In genomic region chr18:12595571-12596255, GRCh38 we compare ENCODE assay signal across 1 cellular context.
TF ChIP-seq lines count a peak whose summit lies in the region.

No MANE protein-coding gene starts in this region.

TF ChIP-seq in HepG2, 621 proteins besides CTCF, POLR2A, EP300 and RAD21 (continued from another document and continues in another):
- TF ChIP-seq NR2C2 (CRISPR knock-in tag; IDR thresholded peaks at IDR 0.05; ENCODE audit: borderline replicate concordance) = no peak; the same call in 1 of the 2 replicates
- TF ChIP-seq ZNF761 (CRISPR knock-in tag; conservative IDR thresholded peaks at IDR 0.05) = no peak
- TF ChIP-seq ZNF124 (CRISPR knock-in tag; IDR thresholded peaks at IDR 0.05) = no peak
- TF ChIP-seq REXO4 (CRISPR knock-in tag; IDR thresholded peaks at IDR 0.05; ENCODE audit: borderline replicate concordance) = no peak
- TF ChIP-seq ZNF251 (CRISPR knock-in tag; IDR thresholded peaks at IDR 0.05) = no peak
- TF ChIP-seq ZFP91 (CRISPR knock-in tag; IDR thresholded peaks at IDR 0.05; ENCODE audit: borderline replicate concordance) = no peak
- no peak for TF ChIP-seq ZFP41 (CRISPR knock-in tag; IDR thresholded peaks at IDR 0.05; ENCODE audit: borderline replicate concordance)
- peak; percentile 67; the same call in 1 of the 2 replicates for TF ChIP-seq SOX13 (IDR thresholded peaks at IDR 0.05)
- peak in 1 of 2 experiments; percentile 98; a peak in 2 of 4 replicates for TF ChIP-seq SOX13 (CRISPR knock-in tag; conservative IDR thresholded peaks at IDR 0.05 in 1 of 2, IDR thresholded peaks at IDR 0.05 in 1 of 2)
- TF ChIP-seq ZNF784 (CRISPR knock-in tag; IDR thresholded peaks at IDR 0.05; ENCODE audit: borderline replicate concordance) = no peak
- TF ChIP-seq ZBTB49 (CRISPR knock-in tag; IDR thresholded peaks at IDR 0.05; ENCODE audit: borderline replicate concordance) = no peak
- no peak for TF ChIP-seq MATR3 (CRISPR knock-in tag; IDR thresholded peaks at IDR 0.05)
- no peak for TF ChIP-seq USF2 (IDR thresholded peaks at IDR 0.05; ENCODE audit: low read depth, low read length)
- no peak for TF ChIP-seq USF2 (CRISPR knock-in tag; IDR thresholded peaks at IDR 0.05; ENCODE audit: borderline replicate concordance)
- TF ChIP-seq HOXA3 (CRISPR knock-in tag; IDR thresholded peaks at IDR 0.05) = no peak
- TF ChIP-seq, protein P1, sequence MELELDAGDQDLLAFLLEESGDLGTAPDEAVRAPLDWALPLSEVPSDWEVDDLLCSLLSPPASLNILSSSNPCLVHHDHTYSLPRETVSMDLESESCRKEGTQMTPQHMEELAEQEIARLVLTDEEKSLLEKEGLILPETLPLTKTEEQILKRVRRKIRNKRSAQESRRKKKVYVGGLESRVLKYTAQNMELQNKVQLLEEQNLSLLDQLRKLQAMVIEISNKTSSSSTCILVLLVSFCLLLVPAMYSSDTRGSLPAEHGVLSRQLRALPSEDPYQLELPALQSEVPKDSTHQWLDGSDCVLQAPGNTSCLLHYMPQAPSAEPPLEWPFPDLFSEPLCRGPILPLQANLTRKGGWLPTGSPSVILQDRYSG (CRISPR knock-in tag; IDR thresholded peaks at IDR 0.05) = no peak
- no peak for TF ChIP-seq ZNF367 (CRISPR knock-in tag; IDR thresholded peaks at IDR 0.05; ENCODE audit: borderline replicate concordance)
- TF ChIP-seq, protein P2, sequence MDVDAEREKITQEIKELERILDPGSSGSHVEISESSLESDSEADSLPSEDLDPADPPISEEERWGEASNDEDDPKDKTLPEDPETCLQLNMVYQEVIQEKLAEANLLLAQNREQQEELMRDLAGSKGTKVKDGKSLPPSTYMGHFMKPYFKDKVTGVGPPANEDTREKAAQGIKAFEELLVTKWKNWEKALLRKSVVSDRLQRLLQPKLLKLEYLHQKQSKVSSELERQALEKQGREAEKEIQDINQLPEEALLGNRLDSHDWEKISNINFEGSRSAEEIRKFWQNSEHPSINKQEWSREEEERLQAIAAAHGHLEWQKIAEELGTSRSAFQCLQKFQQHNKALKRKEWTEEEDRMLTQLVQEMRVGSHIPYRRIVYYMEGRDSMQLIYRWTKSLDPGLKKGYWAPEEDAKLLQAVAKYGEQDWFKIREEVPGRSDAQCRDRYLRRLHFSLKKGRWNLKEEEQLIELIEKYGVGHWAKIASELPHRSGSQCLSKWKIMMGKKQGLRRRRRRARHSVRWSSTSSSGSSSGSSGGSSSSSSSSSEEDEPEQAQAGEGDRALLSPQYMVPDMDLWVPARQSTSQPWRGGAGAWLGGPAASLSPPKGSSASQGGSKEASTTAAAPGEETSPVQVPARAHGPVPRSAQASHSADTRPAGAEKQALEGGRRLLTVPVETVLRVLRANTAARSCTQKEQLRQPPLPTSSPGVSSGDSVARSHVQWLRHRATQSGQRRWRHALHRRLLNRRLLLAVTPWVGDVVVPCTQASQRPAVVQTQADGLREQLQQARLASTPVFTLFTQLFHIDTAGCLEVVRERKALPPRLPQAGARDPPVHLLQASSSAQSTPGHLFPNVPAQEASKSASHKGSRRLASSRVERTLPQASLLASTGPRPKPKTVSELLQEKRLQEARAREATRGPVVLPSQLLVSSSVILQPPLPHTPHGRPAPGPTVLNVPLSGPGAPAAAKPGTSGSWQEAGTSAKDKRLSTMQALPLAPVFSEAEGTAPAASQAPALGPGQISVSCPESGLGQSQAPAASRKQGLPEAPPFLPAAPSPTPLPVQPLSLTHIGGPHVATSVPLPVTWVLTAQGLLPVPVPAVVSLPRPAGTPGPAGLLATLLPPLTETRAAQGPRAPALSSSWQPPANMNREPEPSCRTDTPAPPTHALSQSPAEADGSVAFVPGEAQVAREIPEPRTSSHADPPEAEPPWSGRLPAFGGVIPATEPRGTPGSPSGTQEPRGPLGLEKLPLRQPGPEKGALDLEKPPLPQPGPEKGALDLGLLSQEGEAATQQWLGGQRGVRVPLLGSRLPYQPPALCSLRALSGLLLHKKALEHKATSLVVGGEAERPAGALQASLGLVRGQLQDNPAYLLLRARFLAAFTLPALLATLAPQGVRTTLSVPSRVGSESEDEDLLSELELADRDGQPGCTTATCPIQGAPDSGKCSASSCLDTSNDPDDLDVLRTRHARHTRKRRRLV (CRISPR knock-in tag; IDR thresholded peaks at IDR 0.05) = no peak
- TF ChIP-seq JUNB (CRISPR knock-in tag; IDR thresholded peaks at IDR 0.05; ENCODE audit: borderline replicate concordance) = no peak
- TF ChIP-seq, protein P3, sequence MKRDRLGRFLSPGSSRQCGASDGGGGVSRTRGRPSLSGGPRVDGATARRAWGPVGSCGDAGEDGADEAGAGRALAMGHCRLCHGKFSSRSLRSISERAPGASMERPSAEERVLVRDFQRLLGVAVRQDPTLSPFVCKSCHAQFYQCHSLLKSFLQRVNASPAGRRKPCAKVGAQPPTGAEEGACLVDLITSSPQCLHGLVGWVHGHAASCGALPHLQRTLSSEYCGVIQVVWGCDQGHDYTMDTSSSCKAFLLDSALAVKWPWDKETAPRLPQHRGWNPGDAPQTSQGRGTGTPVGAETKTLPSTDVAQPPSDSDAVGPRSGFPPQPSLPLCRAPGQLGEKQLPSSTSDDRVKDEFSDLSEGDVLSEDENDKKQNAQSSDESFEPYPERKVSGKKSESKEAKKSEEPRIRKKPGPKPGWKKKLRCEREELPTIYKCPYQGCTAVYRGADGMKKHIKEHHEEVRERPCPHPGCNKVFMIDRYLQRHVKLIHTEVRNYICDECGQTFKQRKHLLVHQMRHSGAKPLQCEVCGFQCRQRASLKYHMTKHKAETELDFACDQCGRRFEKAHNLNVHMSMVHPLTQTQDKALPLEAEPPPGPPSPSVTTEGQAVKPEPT (CRISPR knock-in tag; IDR thresholded peaks at IDR 0.05; ENCODE audit: low read depth) = no peak
- TF ChIP-seq SP2 (CRISPR knock-in tag; IDR thresholded peaks at IDR 0.05) = no peak
- no peak for TF ChIP-seq MYC (CRISPR knock-in tag; IDR thresholded peaks at IDR 0.05; ENCODE audit: borderline replicate concordance)
- TF ChIP-seq ZSCAN21 (CRISPR knock-in tag; IDR thresholded peaks at IDR 0.05; ENCODE audit: borderline replicate concordance) = no peak
- TF ChIP-seq JDP2 (CRISPR knock-in tag; IDR thresholded peaks at IDR 0.05; ENCODE audit: borderline replicate concordance) = no peak
- no peak for TF ChIP-seq ZSCAN25 (CRISPR knock-in tag; IDR thresholded peaks at IDR 0.05)
- TF ChIP-seq, protein P4, sequence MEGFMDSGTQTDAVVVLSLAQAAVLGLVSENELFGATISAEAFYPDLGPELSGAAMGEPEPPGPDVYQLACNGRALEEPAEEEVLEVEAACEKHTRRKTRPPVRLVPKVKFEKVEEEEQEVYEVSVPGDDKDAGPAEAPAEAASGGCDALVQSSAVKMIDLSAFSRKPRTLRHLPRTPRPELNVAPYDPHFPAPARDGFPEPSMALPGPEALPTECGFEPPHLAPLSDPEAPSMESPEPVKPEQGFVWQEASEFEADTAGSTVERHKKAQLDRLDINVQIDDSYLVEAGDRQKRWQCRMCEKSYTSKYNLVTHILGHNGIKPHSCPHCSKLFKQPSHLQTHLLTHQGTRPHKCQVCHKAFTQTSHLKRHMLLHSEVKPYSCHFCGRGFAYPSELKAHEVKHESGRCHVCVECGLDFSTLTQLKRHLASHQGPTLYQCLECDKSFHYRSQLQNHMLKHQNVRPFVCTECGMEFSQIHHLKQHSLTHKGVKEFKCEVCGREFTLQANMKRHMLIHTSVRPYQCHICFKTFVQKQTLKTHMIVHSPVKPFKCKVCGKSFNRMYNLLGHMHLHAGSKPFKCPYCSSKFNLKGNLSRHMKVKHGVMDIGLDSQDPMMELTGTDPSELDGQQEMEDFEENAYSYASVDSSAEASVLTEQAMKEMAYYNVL (CRISPR knock-in tag; IDR thresholded peaks at IDR 0.05; ENCODE audit: borderline replicate concordance) = peak; percentile 86; the same call in 1 of the 2 replicates
- TF ChIP-seq KMT2A (CRISPR knock-in tag; IDR thresholded peaks at IDR 0.05) = no peak
- TF ChIP-seq PTBP1 (IDR thresholded peaks at IDR 0.05; ENCODE audit: low read depth, low read length, poor library complexity, severe bottlenecking) = no peak
- no peak for TF ChIP-seq MNT (IDR thresholded peaks at IDR 0.05)
- TF ChIP-seq HNF4G (IDR thresholded peaks at IDR 0.05; ENCODE audit: borderline replicate concordance, low read depth, low read length) = peak; percentile 41; the same call in 1 of the 2 replicates
- no peak for TF ChIP-seq HNF4G (CRISPR knock-in tag; IDR thresholded peaks at IDR 0.05; ENCODE audit: borderline replicate concordance, low read depth)
- TF ChIP-seq ZNF446 (CRISPR knock-in tag; IDR thresholded peaks at IDR 0.05) = no peak
- no peak for TF ChIP-seq ZNF441 (CRISPR knock-in tag; IDR thresholded peaks at IDR 0.05; ENCODE audit: borderline replicate concordance)
- no peak for TF ChIP-seq ZFAT (CRISPR knock-in tag; conservative IDR thresholded peaks at IDR 0.05)
